ENCODE assay signal across 17 cellular contexts in the genomic region with DNA sequence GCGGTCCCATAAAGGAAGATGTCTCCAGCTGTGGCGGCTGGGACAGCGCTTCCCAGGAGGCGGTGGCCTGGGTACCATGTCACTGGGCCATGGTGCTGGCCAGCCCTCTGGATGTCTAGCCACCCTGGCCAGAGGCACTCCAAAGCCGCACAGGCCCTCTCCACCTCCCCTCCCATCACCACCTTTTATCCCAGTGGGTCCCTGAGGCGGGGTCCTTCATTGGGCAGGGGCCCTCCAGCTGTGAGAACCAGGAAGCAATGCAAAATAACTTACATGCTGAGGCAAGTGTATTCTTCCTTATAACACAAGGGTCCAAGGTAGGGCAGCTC.
"Had no signal": no experiment of that assay in that cellular context is flagged by ENCODE, and none has a peak within 500 bp of the region (broad histone marks: within the 10 kb centered on the region; RNA-seq: fewer than 3 reads in every experiment).

No MANE protein-coding gene starts in this region.

- DNase-seq: activated naive CD4-positive, alpha-beta T cell treated with Interleukin-2 at 50 U/mL for 16 hours; activated naive CD8-positive, alpha-beta T cell treated with anti-CD3 and anti-CD28 coated beads for 36 hours; activated T-cell treated with anti-CD3 and anti-CD28 coated beads, Interleukin-2, amount 50 U/mL, for 1 hour; dermis blood vessel endothelial cell; effector memory CD4-positive, alpha-beta T cell; left cardiac atrium; stimulated activated CD4-positive, alpha-beta T cell treated with anti-CD3 and anti-CD28 coated beads, Interleukin-1b, Interleukin-23, amount 100 ng/mL, for 48 hours; stimulated activated naive CD8-positive, alpha-beta T cell treated with anti-CD3 and anti-CD28 coated beads, Interleukin-15, amount 100 ng/mL, for 72 hours; upper lobe of left lung had no signal

- H3K9me3 Mint-ChIP-seq: activated naive CD8-positive, alpha-beta T cell treated with anti-CD3 and anti-CD28 coated beads for 36 hours; memory B cell; nephron; stimulated activated effector memory CD8-positive, alpha-beta T cell treated with anti-CD3 and anti-CD28 coated beads, Interleukin-12 subunit alpha, Interleukin-12 subunit beta, amount 100 ng/mL, for 72 hours; stimulated activated naive CD8-positive, alpha-beta T cell treated with anti-CD3 and anti-CD28 coated beads, Interleukin-15, amount 100 ng/mL, for 72 hours; T-helper 1 cell treated with Interleukin-12 subunit alpha and Interleukin-12 subunit beta and Interleukin-4 antibody, amounts not matched to agents 30 μg/mL and 1 μg/mL, for 36 hours; WTC11 had no signal

- H3K9me3 ChIP-seq: pancreas, suprapubic skin, upper lobe of left lung had no signal

- H3K4me1 Mint-ChIP-seq: activated naive CD8-positive, alpha-beta T cell treated with anti-CD3 and anti-CD28 coated beads for 36 hours; stimulated activated effector memory CD8-positive, alpha-beta T cell treated with anti-CD3 and anti-CD28 coated beads, Interleukin-12 subunit alpha, Interleukin-12 subunit beta, amount 100 ng/mL, for 72 hours; stimulated activated naive CD8-positive, alpha-beta T cell treated with anti-CD3 and anti-CD28 coated beads, Interleukin-15, amount 100 ng/mL, for 72 hours had no signal

- H3K27ac Mint-ChIP-seq: activated naive CD8-positive, alpha-beta T cell treated with anti-CD3 and anti-CD28 coated beads for 36 hours; memory B cell; stimulated activated effector memory CD8-positive, alpha-beta T cell treated with anti-CD3 and anti-CD28 coated beads, Interleukin-12 subunit alpha, Interleukin-12 subunit beta, amount 100 ng/mL, for 72 hours; T-helper 1 cell treated with Interleukin-12 subunit alpha and Interleukin-12 subunit beta and Interleukin-4 antibody, amounts not matched to agents 30 μg/mL and 1 μg/mL, for 36 hours; WTC11 had no signal

- H3K27ac ChIP-seq: pancreas, skin epidermis, suprapubic skin, upper lobe of left lung had no signal

- H3K36me3 ChIP-seq: pancreas, suprapubic skin, upper lobe of left lung had no signal

- H3K4me3 ChIP-seq: pancreas, skin epidermis, suprapubic skin, upper lobe of left lung had no signal

- H3K27me3 ChIP-seq: pancreas, upper lobe of left lung had no signal

- ATAC-seq: stimulated activated effector memory CD8-positive, alpha-beta T cell treated with anti-CD3 and anti-CD28 coated beads, Interleukin-12 subunit alpha, Interleukin-12 subunit beta, amount 100 ng/mL, for 72 hours; stimulated activated naive CD8-positive, alpha-beta T cell treated with anti-CD3 and anti-CD28 coated beads, Interleukin-15, amount 100 ng/mL, for 72 hours had no signal

- H3K27me3 Mint-ChIP-seq: activated naive CD8-positive, alpha-beta T cell treated with anti-CD3 and anti-CD28 coated beads for 36 hours; stimulated activated naive CD8-positive, alpha-beta T cell treated with anti-CD3 and anti-CD28 coated beads, Interleukin-15, amount 100 ng/mL, for 72 hours had no signal

- H3K36me3 Mint-ChIP-seq: activated naive CD8-positive, alpha-beta T cell treated with anti-CD3 and anti-CD28 coated beads for 36 hours; memory B cell; stimulated activated effector memory CD8-positive, alpha-beta T cell treated with anti-CD3 and anti-CD28 coated beads, Interleukin-12 subunit alpha, Interleukin-12 subunit beta, amount 100 ng/mL, for 72 hours; WTC11 had no signal

- H3K4me1 ChIP-seq: pancreas, suprapubic skin had no signal

- H3K4me3 Mint-ChIP-seq: activated naive CD8-positive, alpha-beta T cell treated with anti-CD3 and anti-CD28 coated beads for 36 hours; nephron; stimulated activated effector memory CD8-positive, alpha-beta T cell treated with anti-CD3 and anti-CD28 coated beads, Interleukin-12 subunit alpha, Interleukin-12 subunit beta, amount 100 ng/mL, for 72 hours; stimulated activated naive CD8-positive, alpha-beta T cell treated with anti-CD3 and anti-CD28 coated beads, Interleukin-15, amount 100 ng/mL, for 72 hours; T-helper 1 cell treated with Interleukin-12 subunit alpha and Interleukin-12 subunit beta and Interleukin-4 antibody, amounts not matched to agents 30 μg/mL and 1 μg/mL, for 36 hours; WTC11 had no signal
